ENCODE assay signal across 24 cellular contexts in the genomic region with DNA sequence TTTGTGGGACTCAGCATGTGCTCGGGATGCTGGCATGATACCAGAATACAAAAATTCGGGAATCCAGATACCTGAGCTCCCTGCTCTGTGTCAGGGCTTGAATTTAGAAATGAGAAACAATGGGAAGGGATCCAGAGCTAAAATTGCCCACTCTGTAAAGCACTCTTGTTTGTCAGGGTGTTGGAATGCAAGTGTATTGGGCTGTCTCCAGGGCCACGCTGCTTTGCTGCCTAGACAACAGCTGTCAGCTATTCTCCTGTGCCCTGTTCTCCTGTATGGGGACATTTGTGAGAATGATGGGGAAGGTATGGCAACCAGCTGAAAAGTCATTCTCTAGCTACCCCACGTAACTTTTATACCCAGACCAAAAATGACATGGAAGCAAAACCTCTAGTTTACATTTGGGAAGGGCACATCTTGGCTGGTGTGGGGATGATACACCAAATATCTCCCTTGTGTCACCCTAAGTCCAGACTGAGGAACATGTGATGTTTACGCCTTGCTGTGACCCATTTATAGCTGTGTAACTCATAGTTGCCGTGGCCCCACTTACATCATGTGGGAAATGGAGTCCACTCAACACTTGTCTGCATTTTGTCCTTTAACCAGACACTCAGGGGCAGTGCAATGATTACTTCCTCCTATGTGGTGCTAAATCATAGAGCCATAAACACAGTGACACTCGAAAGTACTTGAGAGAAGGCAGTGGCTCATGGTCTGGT. TPM values are rescaled to one million over a fixed set of nuclear protein-coding genes. Genes with fewer than 3 reads are reported as not detected.
"Had no signal": no experiment of that assay in that cellular context is flagged by ENCODE, and none has a peak within 500 bp of the region (broad histone marks: within the 10 kb centered on the region; RNA-seq: fewer than 3 reads in every experiment).

No MANE protein-coding gene starts in this region.

- DNase-seq: activated CD4-positive, alpha-beta T cell treated with anti-CD3 and anti-CD28 coated beads, Interleukin-2, amount 10 ng/mL, durations not matched to agents 24 days and 14 days; activated CD8-positive, alpha-beta memory T cell treated with anti-CD3 and anti-CD28 coated beads, Interleukin-2, amount 50 U/mL, for 4 hours; activated CD8-positive, alpha-beta T cell treated with anti-CD3 and anti-CD28 coated beads, Interleukin-2, amount 10 ng/mL, durations not matched to agents 7 days and 5 days; activated effector memory CD4-positive, alpha-beta T cell treated with Interleukin-2 at 50 U/mL for 16 hours; activated naive CD4-positive, alpha-beta T cell treated with anti-CD3 and anti-CD28 coated beads, Interleukin-2, amount 10 ng/mL, durations not matched to agents 7 days and 5 days; activated naive CD8-positive, alpha-beta T cell treated with anti-CD3 and anti-CD28 coated beads, Interleukin-2, amount 50 U/mL, for 24 hours; activated T-cell treated with anti-CD3 and anti-CD28 coated beads, Interleukin-2, amount 50 U/mL, for 4 hours; anterior cingulate cortex; brain microvascular endothelial cell; effector CD8-positive, alpha-beta T cell; esophagus squamous epithelium; hypothalamus; pancreas; sigmoid colon; stimulated activated naive CD4-positive, alpha-beta T cell; T1000; tibial artery had no signal

- H3K9me3 ChIP-seq: neutrophil, pancreas, sigmoid colon had no signal

- H3K27ac ChIP-seq: brain microvascular endothelial cell, coronary artery, esophagus squamous epithelium, neutrophil, pancreas, sigmoid colon, tibial artery had no signal

- ATAC-seq: activated CD8-positive, alpha-beta T cell treated with anti-CD3 and anti-CD28 coated beads, Interleukin-2, amount 10 ng/mL, durations not matched to agents 7 days and 5 days; activated naive CD8-positive, alpha-beta T cell treated with anti-CD3 and anti-CD28 coated beads, Interleukin-2, amount 50 U/mL, for 24 hours; activated T-cell treated with anti-CD3 and anti-CD28 coated beads, Interleukin-2, amount 50 U/mL, for 4 hours; natural killer cell treated with Interleukin-12 subunit alpha and Interleukin-12 subunit beta and Interleukin-15 and Interleukin-18, amount 100 ng/mL, for 72 hours; pancreas had no signal

- H3K27me3 ChIP-seq: brain microvascular endothelial cell, esophagus squamous epithelium, neutrophil, sigmoid colon, tibial artery had no signal

- H3K4me1 ChIP-seq: esophagus squamous epithelium, pancreas, tibial artery had no signal

- H3K36me3 ChIP-seq: brain microvascular endothelial cell, esophagus squamous epithelium, neutrophil, pancreas, sigmoid colon, tibial artery had no signal

- H3K4me3 ChIP-seq: coronary artery, esophagus squamous epithelium, pancreas, sigmoid colon, tibial artery had no signal

RNA-seq across cellular contexts. Expression of a gene that starts 46.6 kb away (rescaled TPM):
- total RNA-seq: activated CD4-positive, alpha-beta T cell treated with anti-CD3 and anti-CD28 coated beads, Interleukin-2, amount 10 ng/mL, durations not matched to agents 24 days and 14 days; activated CD8-positive, alpha-beta T cell treated with anti-CD3 and anti-CD28 coated beads, Interleukin-2, amount 10 ng/mL, durations not matched to agents 7 days and 5 days; activated T-cell treated with anti-CD3 and anti-CD28 coated beads, Interleukin-2, amount 50 U/mL, for 4 hours; esophagus squamous epithelium; glomerular endothelial cell; natural killer cell treated with Interleukin-12 subunit alpha and Interleukin-12 subunit beta and Interleukin-15 and Interleukin-18, amount 100 ng/mL, for 72 hours; T-helper 1 cell treated with Interleukin-12 subunit alpha and Interleukin-12 subunit beta and Interleukin-4 antibody, amounts not matched to agents 30 ng/mL and 1 ng/mL, for 36 hours had no signal
- polyA plus RNA-seq: keratinocyte had no signal

RNA-seq across cellular contexts. Expression of a gene that starts 53.2 kb away (rescaled TPM):
- total RNA-seq: glomerular endothelial cell; natural killer cell treated with Interleukin-12 subunit alpha and Interleukin-12 subunit beta and Interleukin-15 and Interleukin-18, amount 100 ng/mL, for 72 hours; urinary bladder had no signal
- polyA plus RNA-seq: keratinocyte had no signal
